15 cellular contexts compared by ENCODE assay signal in the genomic region with DNA sequence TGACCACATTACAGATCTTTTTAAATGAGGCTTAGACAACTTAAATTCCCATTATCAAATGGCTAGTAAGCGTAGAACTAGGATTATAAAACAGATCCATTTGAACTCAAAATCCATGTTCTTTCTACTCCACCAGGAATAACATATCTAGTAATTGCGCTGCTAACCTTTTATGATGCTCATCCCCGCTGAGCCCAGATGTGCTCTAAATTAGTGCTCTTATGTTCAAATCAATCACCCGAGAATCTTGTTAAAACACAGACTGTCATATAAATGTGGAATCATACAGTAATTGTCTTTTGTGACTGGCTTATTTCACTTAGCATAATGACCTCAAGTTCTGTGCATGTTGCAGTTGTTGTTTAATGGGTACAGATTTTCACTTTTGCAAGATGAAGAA.
"Had no signal": no experiment of that assay in that cellular context is flagged by ENCODE, and none has a peak within 500 bp of the region (broad histone marks: within the 10 kb centered on the region; RNA-seq: fewer than 3 reads in every experiment).

No MANE protein-coding gene starts in this region.

- ATAC-seq: gastroesophageal sphincter, lower lobe of right lung, natural killer cell, right cardiac atrium had no signal

- H3K27me3 ChIP-seq: esophagus squamous epithelium, gastroesophageal sphincter, neural progenitor cell, ovary had no signal

- H3K27ac ChIP-seq: esophagus squamous epithelium, gastroesophageal sphincter, left ventricle myocardium inferior, lower lobe of right lung, neural progenitor cell, ovary had no signal

- H3K4me3 ChIP-seq: esophagus squamous epithelium, gastroesophageal sphincter, left ventricle myocardium inferior, lower lobe of right lung, neural progenitor cell, ovary had no signal

- H3K36me3 ChIP-seq: esophagus squamous epithelium, gastroesophageal sphincter, left ventricle myocardium inferior, lower lobe of right lung, neural progenitor cell, ovary had no signal

- H3K4me1 ChIP-seq: esophagus squamous epithelium, gastroesophageal sphincter, left ventricle myocardium inferior, lower lobe of right lung, neural progenitor cell had no signal

- H3K9me3 ChIP-seq: esophagus squamous epithelium, gastroesophageal sphincter, lower lobe of right lung, ovary had no signal

- DNase-seq: dermis blood vessel endothelial cell; esophagus squamous epithelium; foreskin fibroblast; immature natural killer cell; left ventricle myocardium inferior; lower lobe of right lung; natural killer cell; nucleus accumbens; ovary; right cardiac atrium; small intestine; stimulated activated CD4-positive, alpha-beta T cell treated with anti-CD3 and anti-CD28 coated beads, Interleukin-12 subunit alpha, Interleukin-12 subunit beta, amount 100 ng/mL, for 4 hours; stimulated activated naive CD4-positive, alpha-beta T cell had no signal
